In the genomic region with DNA sequence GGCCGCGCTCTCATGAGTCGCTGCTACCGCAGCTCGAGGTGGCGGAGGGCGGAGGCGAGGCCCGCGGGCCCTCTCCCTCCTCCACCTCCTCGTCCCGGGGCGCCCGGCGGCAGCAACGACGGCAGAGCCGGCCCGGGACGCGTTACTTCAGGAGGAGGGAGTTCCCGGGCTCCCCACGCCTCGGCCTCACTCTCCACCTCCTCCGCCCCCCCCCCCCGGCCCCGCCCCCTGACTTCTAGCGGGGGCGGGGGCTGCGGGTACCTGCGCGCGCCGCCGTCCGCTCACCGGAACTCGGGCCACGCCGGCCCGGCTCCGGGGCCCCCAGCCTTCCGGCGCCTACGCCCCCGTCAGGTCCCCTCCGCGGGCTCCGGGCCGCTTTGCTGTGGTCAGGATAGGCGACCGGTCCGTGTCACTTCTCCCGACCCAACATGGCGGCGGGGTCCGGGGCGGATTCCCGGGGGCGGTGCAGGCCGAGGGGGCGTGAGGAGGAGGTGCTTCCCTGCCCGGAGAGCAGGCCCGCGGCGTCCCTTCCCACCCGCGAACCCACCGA, we compare ENCODE assay signal across 2 cellular contexts.
TF ChIP-seq lines count a peak whose summit lies in the region.

A gene (minus strand): TSS at position 120 of the 550 bp plus-strand sequence. CDS start 55,415 bp downstream, outside the sequence.

TF ChIP-seq in HEK293, 187 proteins besides CTCF, POLR2A, EP300 and RAD21 (continued from another document and continues in another):
- TF ChIP-seq, protein P1, sequence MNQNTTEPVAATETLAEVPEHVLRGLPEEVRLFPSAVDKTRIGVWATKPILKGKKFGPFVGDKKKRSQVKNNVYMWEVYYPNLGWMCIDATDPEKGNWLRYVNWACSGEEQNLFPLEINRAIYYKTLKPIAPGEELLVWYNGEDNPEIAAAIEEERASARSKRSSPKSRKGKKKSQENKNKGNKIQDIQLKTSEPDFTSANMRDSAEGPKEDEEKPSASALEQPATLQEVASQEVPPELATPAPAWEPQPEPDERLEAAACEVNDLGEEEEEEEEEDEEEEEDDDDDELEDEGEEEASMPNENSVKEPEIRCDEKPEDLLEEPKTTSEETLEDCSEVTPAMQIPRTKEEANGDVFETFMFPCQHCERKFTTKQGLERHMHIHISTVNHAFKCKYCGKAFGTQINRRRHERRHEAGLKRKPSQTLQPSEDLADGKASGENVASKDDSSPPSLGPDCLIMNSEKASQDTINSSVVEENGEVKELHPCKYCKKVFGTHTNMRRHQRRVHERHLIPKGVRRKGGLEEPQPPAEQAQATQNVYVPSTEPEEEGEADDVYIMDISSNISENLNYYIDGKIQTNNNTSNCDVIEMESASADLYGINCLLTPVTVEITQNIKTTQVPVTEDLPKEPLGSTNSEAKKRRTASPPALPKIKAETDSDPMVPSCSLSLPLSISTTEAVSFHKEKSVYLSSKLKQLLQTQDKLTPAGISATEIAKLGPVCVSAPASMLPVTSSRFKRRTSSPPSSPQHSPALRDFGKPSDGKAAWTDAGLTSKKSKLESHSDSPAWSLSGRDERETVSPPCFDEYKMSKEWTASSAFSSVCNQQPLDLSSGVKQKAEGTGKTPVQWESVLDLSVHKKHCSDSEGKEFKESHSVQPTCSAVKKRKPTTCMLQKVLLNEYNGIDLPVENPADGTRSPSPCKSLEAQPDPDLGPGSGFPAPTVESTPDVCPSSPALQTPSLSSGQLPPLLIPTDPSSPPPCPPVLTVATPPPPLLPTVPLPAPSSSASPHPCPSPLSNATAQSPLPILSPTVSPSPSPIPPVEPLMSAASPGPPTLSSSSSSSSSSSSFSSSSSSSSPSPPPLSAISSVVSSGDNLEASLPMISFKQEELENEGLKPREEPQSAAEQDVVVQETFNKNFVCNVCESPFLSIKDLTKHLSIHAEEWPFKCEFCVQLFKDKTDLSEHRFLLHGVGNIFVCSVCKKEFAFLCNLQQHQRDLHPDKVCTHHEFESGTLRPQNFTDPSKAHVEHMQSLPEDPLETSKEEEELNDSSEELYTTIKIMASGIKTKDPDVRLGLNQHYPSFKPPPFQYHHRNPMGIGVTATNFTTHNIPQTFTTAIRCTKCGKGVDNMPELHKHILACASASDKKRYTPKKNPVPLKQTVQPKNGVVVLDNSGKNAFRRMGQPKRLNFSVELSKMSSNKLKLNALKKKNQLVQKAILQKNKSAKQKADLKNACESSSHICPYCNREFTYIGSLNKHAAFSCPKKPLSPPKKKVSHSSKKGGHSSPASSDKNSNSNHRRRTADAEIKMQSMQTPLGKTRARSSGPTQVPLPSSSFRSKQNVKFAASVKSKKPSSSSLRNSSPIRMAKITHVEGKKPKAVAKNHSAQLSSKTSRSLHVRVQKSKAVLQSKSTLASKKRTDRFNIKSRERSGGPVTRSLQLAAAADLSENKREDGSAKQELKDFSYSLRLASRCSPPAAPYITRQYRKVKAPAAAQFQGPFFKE (tag by site-specific recombination; IDR thresholded peaks at IDR 0.05; ENCODE audit: borderline replicate concordance), result no peak
- TF ChIP-seq, protein P2, sequence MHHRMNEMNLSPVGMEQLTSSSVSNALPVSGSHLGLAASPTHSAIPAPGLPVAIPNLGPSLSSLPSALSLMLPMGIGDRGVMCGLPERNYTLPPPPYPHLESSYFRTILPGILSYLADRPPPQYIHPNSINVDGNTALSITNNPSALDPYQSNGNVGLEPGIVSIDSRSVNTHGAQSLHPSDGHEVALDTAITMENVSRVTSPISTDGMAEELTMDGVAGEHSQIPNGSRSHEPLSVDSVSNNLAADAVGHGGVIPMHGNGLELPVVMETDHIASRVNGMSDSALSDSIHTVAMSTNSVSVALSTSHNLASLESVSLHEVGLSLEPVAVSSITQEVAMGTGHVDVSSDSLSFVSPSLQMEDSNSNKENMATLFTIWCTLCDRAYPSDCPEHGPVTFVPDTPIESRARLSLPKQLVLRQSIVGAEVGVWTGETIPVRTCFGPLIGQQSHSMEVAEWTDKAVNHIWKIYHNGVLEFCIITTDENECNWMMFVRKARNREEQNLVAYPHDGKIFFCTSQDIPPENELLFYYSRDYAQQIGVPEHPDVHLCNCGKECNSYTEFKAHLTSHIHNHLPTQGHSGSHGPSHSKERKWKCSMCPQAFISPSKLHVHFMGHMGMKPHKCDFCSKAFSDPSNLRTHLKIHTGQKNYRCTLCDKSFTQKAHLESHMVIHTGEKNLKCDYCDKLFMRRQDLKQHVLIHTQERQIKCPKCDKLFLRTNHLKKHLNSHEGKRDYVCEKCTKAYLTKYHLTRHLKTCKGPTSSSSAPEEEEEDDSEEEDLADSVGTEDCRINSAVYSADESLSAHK (tag by site-specific recombination; IDR thresholded peaks at IDR 0.05), result no peak
- TF ChIP-seq SETDB1 (IDR thresholded peaks at IDR 0.05; ENCODE audit: insufficient read length, low read length) (no peak), HOXD13 (CRISPR knock-in tag; IDR thresholded peaks at IDR 0.05; ENCODE audit: borderline replicate concordance) (no peak; the same call in 1 of the 2 replicates), ZXDB (tag by site-specific recombination; IDR thresholded peaks at IDR 0.05) (no peak), ZBTB20 (tag by site-specific recombination; IDR thresholded peaks at IDR 0.05) (peak; percentile 94; the same call in 1 of the 2 replicates), ZSCAN30 (tag by site-specific recombination; IDR thresholded peaks at IDR 0.05) (peak; percentile 7), ZNF138 (tag by site-specific recombination; IDR thresholded peaks at IDR 0.05; ENCODE audit: borderline replicate concordance) (no peak), ZNF155 (tag by site-specific recombination; IDR thresholded peaks at IDR 0.05) (no peak), ZNF596 (tag by site-specific recombination; IDR thresholded peaks at IDR 0.05) (no peak), SCRT2 (tag by site-specific recombination; IDR thresholded peaks at IDR 0.05) (no peak), ZNF133 (tag by site-specific recombination; IDR thresholded peaks at IDR 0.05) (no peak), ZNF341 (tag by site-specific recombination; IDR thresholded peaks at IDR 0.05; ENCODE audit: low read depth) (no peak), ZNF335 (tag by site-specific recombination; conservative IDR thresholded peaks at IDR 0.05) (no peak), WT1 (tag by site-specific recombination; IDR thresholded peaks at IDR 0.05) (no peak), ZNF658 (tag by site-specific recombination; IDR thresholded peaks at IDR 0.05) (no peak), OVOL3 (tag by site-specific recombination; IDR thresholded peaks at IDR 0.05) (no peak), SALL2 (tag by site-specific recombination; IDR thresholded peaks at IDR 0.05; ENCODE audit: borderline replicate concordance) (no peak), ZNF169 (tag by site-specific recombination; IDR thresholded peaks at IDR 0.05) (no peak), ZNF223 (tag by site-specific recombination; IDR thresholded peaks at IDR 0.05) (no peak)
- TF ChIP-seq, protein P3, sequence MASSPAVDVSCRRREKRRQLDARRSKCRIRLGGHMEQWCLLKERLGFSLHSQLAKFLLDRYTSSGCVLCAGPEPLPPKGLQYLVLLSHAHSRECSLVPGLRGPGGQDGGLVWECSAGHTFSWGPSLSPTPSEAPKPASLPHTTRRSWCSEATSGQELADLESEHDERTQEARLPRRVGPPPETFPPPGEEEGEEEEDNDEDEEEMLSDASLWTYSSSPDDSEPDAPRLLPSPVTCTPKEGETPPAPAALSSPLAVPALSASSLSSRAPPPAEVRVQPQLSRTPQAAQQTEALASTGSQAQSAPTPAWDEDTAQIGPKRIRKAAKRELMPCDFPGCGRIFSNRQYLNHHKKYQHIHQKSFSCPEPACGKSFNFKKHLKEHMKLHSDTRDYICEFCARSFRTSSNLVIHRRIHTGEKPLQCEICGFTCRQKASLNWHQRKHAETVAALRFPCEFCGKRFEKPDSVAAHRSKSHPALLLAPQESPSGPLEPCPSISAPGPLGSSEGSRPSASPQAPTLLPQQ (tag by site-specific recombination; IDR thresholded peaks at IDR 0.05), result peak; percentile 35; the same call in 1 of the 2 replicates

TF ChIP-seq in WTC11, 78 proteins besides CTCF, POLR2A, EP300 and RAD21 (continued from another document):
- TF ChIP-seq, protein P4, sequence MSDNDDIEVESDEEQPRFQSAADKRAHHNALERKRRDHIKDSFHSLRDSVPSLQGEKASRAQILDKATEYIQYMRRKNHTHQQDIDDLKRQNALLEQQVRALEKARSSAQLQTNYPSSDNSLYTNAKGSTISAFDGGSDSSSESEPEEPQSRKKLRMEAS (CRISPR knock-in tag; IDR thresholded peaks at IDR 0.05), result peak; percentile 11; the same call in 1 of the 2 replicates
- TF ChIP-seq, protein P5, sequence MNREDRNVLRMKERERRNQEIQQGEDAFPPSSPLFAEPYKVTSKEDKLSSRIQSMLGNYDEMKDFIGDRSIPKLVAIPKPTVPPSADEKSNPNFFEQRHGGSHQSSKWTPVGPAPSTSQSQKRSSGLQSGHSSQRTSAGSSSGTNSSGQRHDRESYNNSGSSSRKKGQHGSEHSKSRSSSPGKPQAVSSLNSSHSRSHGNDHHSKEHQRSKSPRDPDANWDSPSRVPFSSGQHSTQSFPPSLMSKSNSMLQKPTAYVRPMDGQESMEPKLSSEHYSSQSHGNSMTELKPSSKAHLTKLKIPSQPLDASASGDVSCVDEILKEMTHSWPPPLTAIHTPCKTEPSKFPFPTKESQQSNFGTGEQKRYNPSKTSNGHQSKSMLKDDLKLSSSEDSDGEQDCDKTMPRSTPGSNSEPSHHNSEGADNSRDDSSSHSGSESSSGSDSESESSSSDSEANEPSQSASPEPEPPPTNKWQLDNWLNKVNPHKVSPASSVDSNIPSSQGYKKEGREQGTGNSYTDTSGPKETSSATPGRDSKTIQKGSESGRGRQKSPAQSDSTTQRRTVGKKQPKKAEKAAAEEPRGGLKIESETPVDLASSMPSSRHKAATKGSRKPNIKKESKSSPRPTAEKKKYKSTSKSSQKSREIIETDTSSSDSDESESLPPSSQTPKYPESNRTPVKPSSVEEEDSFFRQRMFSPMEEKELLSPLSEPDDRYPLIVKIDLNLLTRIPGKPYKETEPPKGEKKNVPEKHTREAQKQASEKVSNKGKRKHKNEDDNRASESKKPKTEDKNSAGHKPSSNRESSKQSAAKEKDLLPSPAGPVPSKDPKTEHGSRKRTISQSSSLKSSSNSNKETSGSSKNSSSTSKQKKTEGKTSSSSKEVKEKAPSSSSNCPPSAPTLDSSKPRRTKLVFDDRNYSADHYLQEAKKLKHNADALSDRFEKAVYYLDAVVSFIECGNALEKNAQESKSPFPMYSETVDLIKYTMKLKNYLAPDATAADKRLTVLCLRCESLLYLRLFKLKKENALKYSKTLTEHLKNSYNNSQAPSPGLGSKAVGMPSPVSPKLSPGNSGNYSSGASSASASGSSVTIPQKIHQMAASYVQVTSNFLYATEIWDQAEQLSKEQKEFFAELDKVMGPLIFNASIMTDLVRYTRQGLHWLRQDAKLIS (CRISPR knock-in tag; IDR thresholded peaks at IDR 0.05; ENCODE audit: borderline replicate concordance), result no peak
- 0 out of 2 replicates have a peak, but pooled peaks have one; percentile 11 for TF ChIP-seq TEAD1 (CRISPR knock-in tag; IDR thresholded peaks at IDR 0.05)
